Comparison of ENCODE assay signal across 8 cellular contexts in genomic region chr6:30626484-30627366, GRCh38. TPM values are rescaled to one million over a fixed set of nuclear protein-coding genes. Genes with fewer than 3 reads are reported as not detected.
DNase-seq lines count a peak whose midpoint lies in the region; ATAC-seq lines count a peak whose summit lies in the region.

ATAT1 (plus strand) TSS chr6:30626874.

- ATAC-seq in HG03064 (IDR thresholded peaks at IDR 0.05; ENCODE audit: low read depth, unreplicated experiment): peak; percentile 74

- DNase-seq in NCI-H1417 (lab: John Stamatoyannopoulos, UW) (peak; percentile 62 to 79 (median 77)), NCI-H1417 treated with DMSO at 0.1 percent for 48 hours (lab: John Stamatoyannopoulos, UW) (no peak), NCI-H446 treated with DMSO at 0.1 percent for 48 hours (lab: John Stamatoyannopoulos, UW) (peak; percentile 71), cerebellum (ENCODE audit: low spot score) (peak; percentile 95), kidney tubule cell (ENCODE audit: low spot score) (peak; percentile 77)
- DNase-seq in activated CD4-positive, alpha-beta T cell treated with anti-CD3 and anti-CD28 coated beads for 24 hours (ENCODE audit: low read depth in 2 of 2): peak; percentile 84
- peak; percentile 68 to 82 for DNase-seq in stimulated activated CD4-positive, alpha-beta T cell treated with anti-CD3 and anti-CD28 coated beads, Interleukin-1b, Interleukin-23, amount 100 ng/mL, for 1 hour (ENCODE audit: low read depth in 2 of 2)

RNA-seq across cellular contexts. Expression of gene ATAT1, which starts in this region (rescaled TPM):
- total RNA-seq in cerebellum: 58.2 TPM
